ENCODE assay signal across 8 cellular contexts in genomic region chr6:54846857-54847721, GRCh38. TPM values are rescaled to one million over a fixed set of nuclear protein-coding genes. Genes with fewer than 3 reads are reported as not detected.
DNase-seq lines count a peak whose midpoint lies in the region; ATAC-seq and TF ChIP-seq lines count a peak whose summit lies in the region.

No MANE protein-coding gene starts in this region.

- H3K27ac Mint-ChIP-seq in WTC11: peak overlapping the region; percentile 59

- peak; percentile 64 for DNase-seq in H7
- DNase-seq in WTC11 (ENCODE audit: low spot score): peak; percentile 45
- no peak for DNase-seq in right atrium auricular region (ENCODE audit: low spot score)
- peak; percentile 22 for DNase-seq in prostate gland (ENCODE audit: low spot score)
- DNase-seq in hippocampal formation (lab: John Stamatoyannopoulos, UW): no peak
- DNase-seq in NCI-H2171 treated with DMSO at 0.1 percent for 48 hours (lab: John Stamatoyannopoulos, UW): no peak

- H3K9me3 ChIP-seq in right atrium auricular region: no peaks in the 10 kb centered on the region
- no peaks in the 10 kb centered on the region for H3K9me3 ChIP-seq in prostate gland

- H3K27me3 Mint-ChIP-seq in WTC11 (ENCODE audit: low read depth): peaks cover 26% of the 10 kb centered on the region

- TF ChIP-seq POLR2A in prostate gland (IDR thresholded peaks at IDR 0.05): no peak

- H3K27ac ChIP-seq in right atrium auricular region: peak overlapping the region; percentile 83 to 92
- peak overlapping the region; percentile 71 to 84 for H3K27ac ChIP-seq in prostate gland

- H3K27me3 ChIP-seq in H7 (ENCODE audit: control insufficient read depth, insufficient read depth, low read length): peaks cover 14% of the 10 kb centered on the region
- no peaks in the 10 kb centered on the region for H3K27me3 ChIP-seq in right atrium auricular region
- H3K27me3 ChIP-seq in prostate gland (replicated peaks; ENCODE audit: insufficient read depth): no peaks in the 10 kb centered on the region

- H3K36me3 Mint-ChIP-seq in WTC11: no peaks in the 10 kb centered on the region

- H3K4me3 Mint-ChIP-seq in WTC11: peak overlapping the region; percentile 94

- H3K36me3 ChIP-seq in H7 (replicated peaks; ENCODE audit: control insufficient read depth, insufficient read depth, low read length): no peaks in the 10 kb centered on the region
- no peaks in the 10 kb centered on the region for H3K36me3 ChIP-seq in right atrium auricular region
- no peaks in the 10 kb centered on the region for H3K36me3 ChIP-seq in prostate gland

- H3K4me3 ChIP-seq in H7 (ENCODE audit: insufficient read depth, low read depth, low read length) (peak overlapping the region; percentile 74), right atrium auricular region (peak overlapping the region; percentile 59 to 71), prostate gland (peak overlapping the region; percentile 57 to 59)

- no peaks in the 10 kb centered on the region for H3K9me3 Mint-ChIP-seq in WTC11

- ATAC-seq in WTC11: peak; percentile 55
- ATAC-seq in HG03108 (IDR thresholded peaks at IDR 0.05; ENCODE audit: unreplicated experiment): no peak
- ATAC-seq in HG02885 (IDR thresholded peaks at IDR 0.05; ENCODE audit: poor library complexity, unreplicated experiment): no peak

- WGBS in prostate gland: 10% methylated on average over 32 of the region's 36 CpGs

- no peak for TF ChIP-seq CTCF in WTC11 (IDR thresholded peaks at IDR 0.05)
- no peak for TF ChIP-seq CTCF in right atrium auricular region (IDR thresholded peaks at IDR 0.05)
- no peak for TF ChIP-seq CTCF in prostate gland (IDR thresholded peaks at IDR 0.05)

- CTCF ChIA-PET in WTC11 (lab: Charles Lee): interaction anchor here (0.6 kb wide), 1 partner anchor 225 kb away, joined by 3 read pairs; no protein-coding TSS in a partner anchor

- H3K4me1 Mint-ChIP-seq in WTC11: peaks cover 20% of the 10 kb centered on the region

- POLR2A ChIA-PET in WTC11 (lab: Charles Lee): no interaction called here

- H3K4me1 ChIP-seq in right atrium auricular region: no peaks in the 10 kb centered on the region
- H3K4me1 ChIP-seq in prostate gland (replicated peaks): no peaks in the 10 kb centered on the region

- intact Hi-C loops in prostate gland (cut with DNase I): no loop called here

TF ChIP-seq in WTC11, 78 proteins besides CTCF, POLR2A, EP300 and RAD21:
- TF ChIP-seq ETV6 (CRISPR knock-in tag; IDR thresholded peaks at IDR 0.05): no peak
- TF ChIP-seq JAZF1 (CRISPR knock-in tag; IDR thresholded peaks at IDR 0.05): no peak
- TF ChIP-seq IRF1 (CRISPR knock-in tag; IDR thresholded peaks at IDR 0.05): no peak
- no peak for TF ChIP-seq E2F4 (CRISPR knock-in tag; IDR thresholded peaks at IDR 0.05; ENCODE audit: borderline replicate concordance, low read depth)
- TF ChIP-seq CREB1 (CRISPR knock-in tag; IDR thresholded peaks at IDR 0.05): no peak
- TF ChIP-seq PRDM15 (CRISPR knock-in tag; IDR thresholded peaks at IDR 0.05): no peak
- no peak for TF ChIP-seq ATF3 (CRISPR knock-in tag; conservative IDR thresholded peaks at IDR 0.05)
- TF ChIP-seq PREB (CRISPR knock-in tag; IDR thresholded peaks at IDR 0.05; ENCODE audit: borderline replicate concordance): no peak
- no peak for TF ChIP-seq CBFB (CRISPR knock-in tag; IDR thresholded peaks at IDR 0.05; ENCODE audit: low read depth)
- TF ChIP-seq NR1H2 (CRISPR knock-in tag; IDR thresholded peaks at IDR 0.05): no peak
- no peak for TF ChIP-seq ATF2 (CRISPR knock-in tag; IDR thresholded peaks at IDR 0.05; ENCODE audit: borderline replicate concordance, low read depth)
- TF ChIP-seq TEAD1 (CRISPR knock-in tag; IDR thresholded peaks at IDR 0.05): no peak
- no peak for TF ChIP-seq ATF1 (CRISPR knock-in tag; IDR thresholded peaks at IDR 0.05)
- TF ChIP-seq SMAD3 (CRISPR knock-in tag; IDR thresholded peaks at IDR 0.05; ENCODE audit: borderline replicate concordance): no peak
- no peak for TF ChIP-seq GTF2I (CRISPR knock-in tag; conservative IDR thresholded peaks at IDR 0.05)
- TF ChIP-seq ZNF232 (CRISPR knock-in tag; IDR thresholded peaks at IDR 0.05): no peak
- TF ChIP-seq USF2 (CRISPR knock-in tag; IDR thresholded peaks at IDR 0.05): no peak
TF ChIP-seq in WTC11: peak in this region for 0.

RNA-seq across cellular contexts. Expression of gene FAM83B, which starts 0.5 kb away (rescaled TPM):
- total RNA-seq in H7 (2014; rRNA removed; shearing (Covaris generic)): 1.5 and 1.7 TPM in 2 replicates
- total RNA-seq in WTC11 (2021): 3.9 to 4.2 TPM (median 4.0 TPM) in 3 replicates
- 10 to 100 TPM in 1 of 2 donors, 1 to 10 TPM in 1; 8.9 to 19.6 TPM for total RNA-seq in right atrium auricular region
- 10 to 100 TPM in 1 of 2 donors, 1 to 10 TPM in 1; 4.0 to 14.3 TPM for total RNA-seq in prostate gland

Comparison
In these comparisons a context has a peak if more than half of its experiments do, and no peak if none do; other contexts are left out.
1. DNase-seq: peak in H7 (single experiment), WTC11 (single experiment) and prostate gland (single experiment); none in right atrium auricular region (single experiment), hippocampal formation (0 of 2) and NCI-H2171 treated with DMSO at 0.1 percent for 48 hours (single experiment).
2. Peak in every context shown above with its lines, with median percentiles within 50 percentile points of each other: H3K4me3 ChIP-seq.